ENCODE assay signal across 10 cellular contexts in the genomic region with DNA sequence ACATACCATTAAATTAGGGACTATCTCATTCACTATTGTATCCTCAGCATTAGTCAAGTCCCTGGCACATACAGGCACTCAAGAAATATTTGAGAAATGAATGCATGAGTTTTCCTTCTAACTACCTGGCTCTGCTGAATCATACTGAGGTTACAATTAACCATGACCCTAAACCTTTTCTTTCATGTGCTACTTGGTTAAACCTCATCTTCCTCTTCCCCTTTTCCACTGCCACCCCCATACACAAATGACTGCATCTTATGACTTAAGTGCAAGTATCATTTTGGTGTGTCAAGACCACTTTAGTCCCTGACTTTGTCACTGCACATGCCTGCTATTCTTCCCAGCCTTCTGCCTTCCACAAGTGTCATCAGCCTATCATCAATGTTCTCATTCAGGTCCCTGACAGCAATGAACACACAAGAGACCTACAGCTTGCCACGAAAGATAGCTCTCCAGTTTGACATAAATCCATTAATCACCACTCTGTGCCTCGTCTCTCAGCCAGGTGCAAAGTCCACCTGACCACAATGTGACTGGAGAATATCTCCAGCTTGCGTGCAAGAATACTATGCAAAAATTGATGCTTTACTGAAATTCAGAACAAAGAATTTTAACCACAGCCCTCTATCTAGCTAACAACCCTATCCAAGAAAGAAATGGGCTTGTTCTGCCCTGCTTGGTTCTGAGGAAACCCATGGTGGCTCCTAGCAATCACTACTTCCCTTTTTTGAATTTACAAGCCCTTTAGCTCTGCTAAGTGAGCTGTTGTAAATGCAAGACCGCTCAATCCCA.
DNase-seq lines count a peak whose midpoint lies in the region; ATAC-seq and TF ChIP-seq lines count a peak whose summit lies in the region.
"Had no signal": no experiment of that assay in that cellular context is flagged by ENCODE, and none has a peak within 500 bp of the region (broad histone marks: within the 10 kb centered on the region; RNA-seq: fewer than 3 reads in every experiment).

No MANE protein-coding gene starts in this region.

- no peak for TF ChIP-seq POLR2A in esophagus muscularis mucosa (IDR thresholded peaks at IDR 0.05; ENCODE audit: low read depth)

- no peak overlapping the region for H3K27ac ChIP-seq in esophagus muscularis mucosa (replicated peaks in 1 of 4)

- intact Hi-C loops in left colon (cut with DNase I, micrococcal nuclease), result loop anchor here in 1 of 2 donors (5.0 to 10.0 kb wide), 2 partner anchors 75 to 228 kb away; no protein-coding TSS in a partner anchor
- intact Hi-C loops in esophagus muscularis mucosa (cut with DNase I), result loop anchor here (5.0 kb wide), 2 partner anchors 70 to 225 kb away; no protein-coding TSS in a partner anchor

- no peaks in the 10 kb centered on the region for H3K9me3 ChIP-seq in esophagus muscularis mucosa

- WGBS in esophagus muscularis mucosa, result 84% methylated on average over 4 of the region's 4 CpGs

- H3K4me1 ChIP-seq in esophagus muscularis mucosa, result peaks cover 10 to 37% (median 21%) of the 10 kb centered on the region in 4 donors

- no peak overlapping the region for H3K4me3 ChIP-seq in esophagus muscularis mucosa
- H3K4me3 ChIP-seq: skin epidermis had no signal

- TF ChIP-seq EP300 in esophagus muscularis mucosa (IDR thresholded peaks at IDR 0.05), result no peak

- in situ Hi-C loops in KBM-7 (cut with MboI; ENCODE audit: low pct_unique_long_range_greater_than_20kb, low sequenced_read_pairs), result no loop called here

- DNase-seq in activated T-cell treated with anti-CD3 and anti-CD28 coated beads for 48 hours (ENCODE audit: low read depth), result peak; percentile 28
- no peak for DNase-seq in activated T-cell treated with anti-CD3 and anti-CD28 coated beads for 4 hours
- peak; percentile 25 for DNase-seq in HCEC 1CT
- peak; percentile 88 for DNase-seq in KBM-7
- peak; percentile 63 for DNase-seq in SW480 (ENCODE audit: low spot score)
- DNase-seq in left colon, result peak in 1 of 2 donors; percentile 19
- no peak for DNase-seq in esophagus muscularis mucosa (ENCODE audit: extremely low spot score)
- DNase-seq in AG08395 (ENCODE audit: low spot score), result no peak
- DNase-seq: DND-41 had no signal

- peak; percentile 66 for ATAC-seq in left colon

- H3K36me3 ChIP-seq in esophagus muscularis mucosa, result no peaks in the 10 kb centered on the region

- H3K27me3 ChIP-seq in esophagus muscularis mucosa, result no peaks in the 10 kb centered on the region

- TF ChIP-seq CTCF in esophagus muscularis mucosa (IDR thresholded peaks at IDR 0.05), result no peak

Comparison
In these comparisons a context has a peak if more than half of its experiments do, and no peak if none do; other contexts are left out.
1. DNase-seq: peak in activated T-cell treated with anti-CD3 and anti-CD28 coated beads for 48 hours (single experiment), HCEC 1CT (single experiment), KBM-7 (single experiment) and SW480 (single experiment); none in activated T-cell treated with anti-CD3 and anti-CD28 coated beads for 4 hours (single experiment), esophagus muscularis mucosa (single experiment) and AG08395 (single experiment).